Comparison of ENCODE assay signal across 31 cellular contexts in genomic region chrX:13579696-13580095, GRCh38. TPM values are rescaled to one million over a fixed set of nuclear protein-coding genes. Genes with fewer than 3 reads are reported as not detected.
"Had no signal": no experiment of that assay in that cellular context is flagged by ENCODE, and none has a peak within 500 bp of the region (broad histone marks: within the 10 kb centered on the region; RNA-seq: fewer than 3 reads in every experiment).

No MANE protein-coding gene starts in this region.

- H3K9me3 ChIP-seq: adrenal gland, body of pancreas, gastroesophageal sphincter, mucosa of descending colon, tibial artery, upper lobe of right lung had no signal

- H3K27ac ChIP-seq: adrenal gland, body of pancreas, esophagus muscularis mucosa, gastroesophageal sphincter, right atrium auricular region, stomach, tibial artery, upper lobe of right lung, VCaP had no signal

- H3K36me3 ChIP-seq: adrenal gland, esophagus muscularis mucosa, gastroesophageal sphincter, right atrium auricular region, stomach, tibial artery, upper lobe of right lung had no signal

- H3K27me3 ChIP-seq: body of pancreas, gastroesophageal sphincter, right atrium auricular region, stomach, tibial artery, upper lobe of right lung had no signal

- H3K4me3 ChIP-seq: adrenal gland, body of pancreas, esophagus muscularis mucosa, gastroesophageal sphincter, mucosa of descending colon, right atrium auricular region, smooth muscle cell, stomach, tibial artery, upper lobe of right lung had no signal

- H3K4me1 ChIP-seq: adrenal gland, body of pancreas, esophagus muscularis mucosa, gastroesophageal sphincter, right atrium auricular region, stomach, tibial artery, upper lobe of right lung had no signal

- DNase-seq: activated CD4-positive, alpha-beta T cell treated with anti-CD3 and anti-CD28 coated beads for 4 hours; activated CD4-positive, alpha-beta T cell treated with anti-CD3 and anti-CD28 coated beads, Interleukin-2, amount 50 U/mL, for 48 hours; activated CD8-positive, alpha-beta memory T cell treated with anti-CD3 and anti-CD28 coated beads for 24 hours; activated effector memory CD4-positive, alpha-beta T cell treated with Interleukin-2 at 50 U/mL for 16 hours; activated naive CD4-positive, alpha-beta T cell treated with Interleukin-2 at 50 U/mL for 16 hours; activated naive CD8-positive, alpha-beta T cell treated with anti-CD3 and anti-CD28 coated beads for 36 hours; adrenal gland; aorta; body of pancreas; dermis blood vessel endothelial cell; effector CD4-positive, alpha-beta T cell; hippocampal formation; left cardiac atrium; left ventricle myocardium superior; mucosa of descending colon; stimulated activated CD4-positive, alpha-beta T cell treated with anti-CD3 and anti-CD28 coated beads, Interleukin-1b, Interleukin-23, amount 100 ng/mL, for 48 hours; stimulated activated naive B cell treated with anti-CD40 and anti-IgM and Interleukin-4, amounts not matched to agents 10 μg/mL and 1 μg/mL and 100 μg/mL, for 72 hours; stomach; tibial artery; upper lobe of right lung had no signal

- FAIRE-seq: colon, keratinocyte, TTC549 had no signal

- H3K4me2 ChIP-seq: smooth muscle cell had no signal

RNA-seq across cellular contexts. Expression of gene EGFL6, which starts 10.3 kb away (rescaled TPM):
- total RNA-seq: adrenal gland, body of pancreas, dermis blood vessel endothelial cell, left ventricle myocardium superior, lung microvascular endothelial cell, myocyte, pulmonary artery endothelial cell, right atrium auricular region had no signal
- polyA plus RNA-seq: adrenal gland, aorta had no signal
